ENCODE assay signal across 23 cellular contexts in the genomic region with DNA sequence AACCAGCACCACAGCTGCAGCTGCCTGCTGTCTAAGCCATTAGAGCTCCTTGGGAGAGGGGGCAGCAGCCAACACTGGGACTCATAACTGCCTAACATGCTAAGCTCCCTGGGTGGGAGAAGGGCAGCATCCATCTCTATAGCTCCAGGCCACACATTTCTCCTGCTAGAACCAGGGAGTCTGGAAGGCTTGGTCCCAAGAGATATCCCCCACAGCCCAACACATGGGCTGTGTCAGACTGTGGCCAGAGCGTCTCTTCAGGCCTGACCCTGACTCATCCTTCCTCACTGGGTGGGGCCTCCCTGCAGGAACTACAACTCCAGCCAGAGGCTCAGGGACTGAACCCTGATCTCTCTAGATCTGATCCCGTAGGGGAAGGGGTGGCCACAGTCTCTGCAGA.
DNase-seq lines count a peak whose midpoint lies in the region; TF ChIP-seq lines count a peak whose summit lies in the region.
"Had no signal": no experiment of that assay in that cellular context is flagged by ENCODE, and none has a peak within 500 bp of the region (broad histone marks: within the 10 kb centered on the region; RNA-seq: fewer than 3 reads in every experiment).

No MANE protein-coding gene starts in this region.

- no peak overlapping the region for H3K27ac ChIP-seq in neural progenitor cell

- H3K4me3 Mint-ChIP-seq in neural progenitor cell = no peak overlapping the region
- H3K4me3 Mint-ChIP-seq: immature natural killer cell, natural killer cell had no signal

- no peak overlapping the region for H3K27ac Mint-ChIP-seq in neural progenitor cell
- H3K27ac Mint-ChIP-seq: immature natural killer cell, natural killer cell, progenitor cell of endocrine pancreas had no signal

- in situ Hi-C loops in Caki2 (cut with HindIII; ENCODE audit: low pct_unique_long_range_greater_than_20kb, low sequenced_read_pairs) = no loop called here

- H3K79me2 ChIP-seq in neural progenitor cell (ENCODE audit: low read depth) = no peaks in the 10 kb centered on the region

- H3K27me3 Mint-ChIP-seq in neural progenitor cell (ENCODE audit: insufficient read depth, low read depth) = peaks cover 2% of the 10 kb centered on the region
- H3K27me3 Mint-ChIP-seq: progenitor cell of endocrine pancreas had no signal

- H3K4me2 ChIP-seq in neural progenitor cell = no peak overlapping the region
- H3K4me2 ChIP-seq: smooth muscle cell had no signal

- DNase-seq in Caki2 (ENCODE audit: low read depth) (peak; percentile 2), HT1080 (ENCODE audit: low read depth) (peak; percentile 64), amniotic epithelial cell (ENCODE audit: low read depth) (peak; percentile 25), iris pigment epithelial cell (ENCODE audit: low read depth) (peak; percentile 28), NCI-H748 (lab: John Stamatoyannopoulos, UW; ENCODE audit: unreplicated experiment) (no peak), DMS79 (lab: John Stamatoyannopoulos, UW) (no peak), neural progenitor cell (ENCODE audit: low spot score) (no peak)
- DNase-seq in stimulated activated CD4-positive, alpha-beta T cell treated with anti-CD3 and anti-CD28 coated beads, Interleukin-2, amount 100 ng/mL, for 24 hours = no peak
- DNase-seq: activated CD4-positive, alpha-beta T cell treated with anti-CD3 and anti-CD28 coated beads for 1 hour; activated effector memory CD4-positive, alpha-beta T cell treated with anti-CD3 and anti-CD28 coated beads, Interleukin-2, amount 50 U/mL, for 16 hours; amniotic stem cell; Caco-2; GF-D8; glutamatergic neuron; GOT3; immature natural killer cell; Karpas-422; natural killer cell; SIG-M5; T-helper 9 cell had no signal

- H3K4me1 ChIP-seq in neural progenitor cell = no peaks in the 10 kb centered on the region
- H3K4me1 ChIP-seq: Caco-2 had no signal

- no peaks in the 10 kb centered on the region for H4K20me1 ChIP-seq in neural progenitor cell (ENCODE audit: low read depth)

- no peaks in the 10 kb centered on the region for H3K4me1 Mint-ChIP-seq in neural progenitor cell
- H3K4me1 Mint-ChIP-seq: immature natural killer cell, natural killer cell had no signal

- no peak for TF ChIP-seq CTCF in neural progenitor cell (IDR thresholded peaks at IDR 0.05)

- H3K36me3 Mint-ChIP-seq in neural progenitor cell = no peaks in the 10 kb centered on the region
- H3K36me3 Mint-ChIP-seq: immature natural killer cell had no signal

- no peak overlapping the region for H2AFZ ChIP-seq in neural progenitor cell (replicated peaks)

- H3K4me3 ChIP-seq in neural progenitor cell = no peak overlapping the region
- H3K4me3 ChIP-seq: lung, smooth muscle cell had no signal

- no peaks in the 10 kb centered on the region for H3F3A ChIP-seq in neural progenitor cell (ENCODE audit: low read depth)

- no peaks in the 10 kb centered on the region for H3K9me3 ChIP-seq in neural progenitor cell (ENCODE audit: low read depth)
- H3K9me3 ChIP-seq: Caco-2 had no signal

- H3K9me3 Mint-ChIP-seq in neural progenitor cell = peaks cover 10% of the 10 kb centered on the region

- no peaks in the 10 kb centered on the region for H3K27me3 ChIP-seq in neural progenitor cell

- H3K36me3 ChIP-seq in neural progenitor cell = peaks cover 6% of the 10 kb centered on the region

- H3K9ac ChIP-seq in neural progenitor cell = no peak overlapping the region

Comparison
In these comparisons a context has a peak if more than half of its experiments do, and no peak if none do; other contexts are left out.
1. DNase-seq: peak in Caki2 (single experiment), HT1080 (single experiment), amniotic epithelial cell (single experiment) and iris pigment epithelial cell (single experiment); none in NCI-H748 (single experiment), stimulated activated CD4-positive, alpha-beta T cell treated with anti-CD3 and anti-CD28 coated beads, Interleukin-2, amount 100 ng/mL, for 24 hours (0 of 2), DMS79 (single experiment) and neural progenitor cell (single experiment).